1 cellular context compared by ENCODE assay signal in the genomic region with DNA sequence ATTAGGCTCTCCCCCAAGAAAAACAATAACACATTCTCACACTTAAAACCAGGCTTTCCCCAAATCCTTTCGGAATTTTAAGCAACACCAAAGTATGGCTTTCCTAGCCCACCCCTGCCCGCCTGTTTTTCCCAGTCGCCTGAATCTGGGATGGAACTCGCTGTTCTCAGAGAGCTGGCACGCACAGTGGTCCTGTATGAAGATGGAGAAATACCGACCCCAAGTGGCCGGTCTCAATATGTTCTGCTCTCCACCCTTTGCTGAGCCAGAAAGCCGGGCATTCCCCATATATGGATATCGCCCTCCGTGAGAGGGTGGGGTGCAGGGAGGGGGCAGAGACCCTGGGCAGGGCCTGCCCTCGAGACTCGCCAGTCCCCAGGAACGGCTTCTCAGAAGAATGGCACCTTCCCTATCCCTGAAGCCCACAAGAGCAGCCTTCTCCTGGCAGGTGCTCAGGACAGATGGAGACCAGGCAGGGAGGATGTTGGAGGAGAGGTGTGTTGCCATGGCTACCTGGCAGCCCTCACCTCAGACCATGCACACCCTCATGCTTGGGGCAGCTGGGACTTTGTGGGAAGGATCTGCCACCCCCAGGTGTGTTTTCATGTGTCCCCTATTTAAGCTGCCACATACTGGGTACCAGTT.
A peak's percentile ranks its signal among the peaks of the same experiment; 100 is the strongest.
TF ChIP-seq lines count a peak whose summit lies in the region.

No MANE protein-coding gene starts in this region.

TF ChIP-seq in K562, 482 proteins besides CTCF, POLR2A, EP300 and RAD21 (continued from another document and continues in another):
- TF ChIP-seq, protein P1, sequence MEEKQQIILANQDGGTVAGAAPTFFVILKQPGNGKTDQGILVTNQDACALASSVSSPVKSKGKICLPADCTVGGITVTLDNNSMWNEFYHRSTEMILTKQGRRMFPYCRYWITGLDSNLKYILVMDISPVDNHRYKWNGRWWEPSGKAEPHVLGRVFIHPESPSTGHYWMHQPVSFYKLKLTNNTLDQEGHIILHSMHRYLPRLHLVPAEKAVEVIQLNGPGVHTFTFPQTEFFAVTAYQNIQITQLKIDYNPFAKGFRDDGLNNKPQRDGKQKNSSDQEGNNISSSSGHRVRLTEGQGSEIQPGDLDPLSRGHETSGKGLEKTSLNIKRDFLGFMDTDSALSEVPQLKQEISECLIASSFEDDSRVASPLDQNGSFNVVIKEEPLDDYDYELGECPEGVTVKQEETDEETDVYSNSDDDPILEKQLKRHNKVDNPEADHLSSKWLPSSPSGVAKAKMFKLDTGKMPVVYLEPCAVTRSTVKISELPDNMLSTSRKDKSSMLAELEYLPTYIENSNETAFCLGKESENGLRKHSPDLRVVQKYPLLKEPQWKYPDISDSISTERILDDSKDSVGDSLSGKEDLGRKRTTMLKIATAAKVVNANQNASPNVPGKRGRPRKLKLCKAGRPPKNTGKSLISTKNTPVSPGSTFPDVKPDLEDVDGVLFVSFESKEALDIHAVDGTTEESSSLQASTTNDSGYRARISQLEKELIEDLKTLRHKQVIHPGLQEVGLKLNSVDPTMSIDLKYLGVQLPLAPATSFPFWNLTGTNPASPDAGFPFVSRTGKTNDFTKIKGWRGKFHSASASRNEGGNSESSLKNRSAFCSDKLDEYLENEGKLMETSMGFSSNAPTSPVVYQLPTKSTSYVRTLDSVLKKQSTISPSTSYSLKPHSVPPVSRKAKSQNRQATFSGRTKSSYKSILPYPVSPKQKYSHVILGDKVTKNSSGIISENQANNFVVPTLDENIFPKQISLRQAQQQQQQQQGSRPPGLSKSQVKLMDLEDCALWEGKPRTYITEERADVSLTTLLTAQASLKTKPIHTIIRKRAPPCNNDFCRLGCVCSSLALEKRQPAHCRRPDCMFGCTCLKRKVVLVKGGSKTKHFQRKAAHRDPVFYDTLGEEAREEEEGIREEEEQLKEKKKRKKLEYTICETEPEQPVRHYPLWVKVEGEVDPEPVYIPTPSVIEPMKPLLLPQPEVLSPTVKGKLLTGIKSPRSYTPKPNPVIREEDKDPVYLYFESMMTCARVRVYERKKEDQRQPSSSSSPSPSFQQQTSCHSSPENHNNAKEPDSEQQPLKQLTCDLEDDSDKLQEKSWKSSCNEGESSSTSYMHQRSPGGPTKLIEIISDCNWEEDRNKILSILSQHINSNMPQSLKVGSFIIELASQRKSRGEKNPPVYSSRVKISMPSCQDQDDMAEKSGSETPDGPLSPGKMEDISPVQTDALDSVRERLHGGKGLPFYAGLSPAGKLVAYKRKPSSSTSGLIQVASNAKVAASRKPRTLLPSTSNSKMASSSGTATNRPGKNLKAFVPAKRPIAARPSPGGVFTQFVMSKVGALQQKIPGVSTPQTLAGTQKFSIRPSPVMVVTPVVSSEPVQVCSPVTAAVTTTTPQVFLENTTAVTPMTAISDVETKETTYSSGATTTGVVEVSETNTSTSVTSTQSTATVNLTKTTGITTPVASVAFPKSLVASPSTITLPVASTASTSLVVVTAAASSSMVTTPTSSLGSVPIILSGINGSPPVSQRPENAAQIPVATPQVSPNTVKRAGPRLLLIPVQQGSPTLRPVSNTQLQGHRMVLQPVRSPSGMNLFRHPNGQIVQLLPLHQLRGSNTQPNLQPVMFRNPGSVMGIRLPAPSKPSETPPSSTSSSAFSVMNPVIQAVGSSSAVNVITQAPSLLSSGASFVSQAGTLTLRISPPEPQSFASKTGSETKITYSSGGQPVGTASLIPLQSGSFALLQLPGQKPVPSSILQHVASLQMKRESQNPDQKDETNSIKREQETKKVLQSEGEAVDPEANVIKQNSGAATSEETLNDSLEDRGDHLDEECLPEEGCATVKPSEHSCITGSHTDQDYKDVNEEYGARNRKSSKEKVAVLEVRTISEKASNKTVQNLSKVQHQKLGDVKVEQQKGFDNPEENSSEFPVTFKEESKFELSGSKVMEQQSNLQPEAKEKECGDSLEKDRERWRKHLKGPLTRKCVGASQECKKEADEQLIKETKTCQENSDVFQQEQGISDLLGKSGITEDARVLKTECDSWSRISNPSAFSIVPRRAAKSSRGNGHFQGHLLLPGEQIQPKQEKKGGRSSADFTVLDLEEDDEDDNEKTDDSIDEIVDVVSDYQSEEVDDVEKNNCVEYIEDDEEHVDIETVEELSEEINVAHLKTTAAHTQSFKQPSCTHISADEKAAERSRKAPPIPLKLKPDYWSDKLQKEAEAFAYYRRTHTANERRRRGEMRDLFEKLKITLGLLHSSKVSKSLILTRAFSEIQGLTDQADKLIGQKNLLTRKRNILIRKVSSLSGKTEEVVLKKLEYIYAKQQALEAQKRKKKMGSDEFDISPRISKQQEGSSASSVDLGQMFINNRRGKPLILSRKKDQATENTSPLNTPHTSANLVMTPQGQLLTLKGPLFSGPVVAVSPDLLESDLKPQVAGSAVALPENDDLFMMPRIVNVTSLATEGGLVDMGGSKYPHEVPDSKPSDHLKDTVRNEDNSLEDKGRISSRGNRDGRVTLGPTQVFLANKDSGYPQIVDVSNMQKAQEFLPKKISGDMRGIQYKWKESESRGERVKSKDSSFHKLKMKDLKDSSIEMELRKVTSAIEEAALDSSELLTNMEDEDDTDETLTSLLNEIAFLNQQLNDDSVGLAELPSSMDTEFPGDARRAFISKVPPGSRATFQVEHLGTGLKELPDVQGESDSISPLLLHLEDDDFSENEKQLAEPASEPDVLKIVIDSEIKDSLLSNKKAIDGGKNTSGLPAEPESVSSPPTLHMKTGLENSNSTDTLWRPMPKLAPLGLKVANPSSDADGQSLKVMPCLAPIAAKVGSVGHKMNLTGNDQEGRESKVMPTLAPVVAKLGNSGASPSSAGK (IDR thresholded peaks at IDR 0.05) = no peak
- TF ChIP-seq REST (CRISPR knock-in tag; IDR thresholded peaks at IDR 0.05; ENCODE audit: low read depth) = no peak
- TF ChIP-seq MBD2 (IDR thresholded peaks at IDR 0.05; ENCODE audit: borderline replicate concordance, low read depth) = no peak
- TF ChIP-seq EP400 (IDR thresholded peaks at IDR 0.05) = no peak
- TF ChIP-seq TFE3 (CRISPR knock-in tag; IDR thresholded peaks at IDR 0.05) = no peak
- peak; percentile 77 for TF ChIP-seq RFX1 (IDR thresholded peaks at IDR 0.05)
- TF ChIP-seq CREB3L1 (IDR thresholded peaks at IDR 0.05; ENCODE audit: borderline replicate concordance, low read depth) = no peak
- TF ChIP-seq, protein P2, sequence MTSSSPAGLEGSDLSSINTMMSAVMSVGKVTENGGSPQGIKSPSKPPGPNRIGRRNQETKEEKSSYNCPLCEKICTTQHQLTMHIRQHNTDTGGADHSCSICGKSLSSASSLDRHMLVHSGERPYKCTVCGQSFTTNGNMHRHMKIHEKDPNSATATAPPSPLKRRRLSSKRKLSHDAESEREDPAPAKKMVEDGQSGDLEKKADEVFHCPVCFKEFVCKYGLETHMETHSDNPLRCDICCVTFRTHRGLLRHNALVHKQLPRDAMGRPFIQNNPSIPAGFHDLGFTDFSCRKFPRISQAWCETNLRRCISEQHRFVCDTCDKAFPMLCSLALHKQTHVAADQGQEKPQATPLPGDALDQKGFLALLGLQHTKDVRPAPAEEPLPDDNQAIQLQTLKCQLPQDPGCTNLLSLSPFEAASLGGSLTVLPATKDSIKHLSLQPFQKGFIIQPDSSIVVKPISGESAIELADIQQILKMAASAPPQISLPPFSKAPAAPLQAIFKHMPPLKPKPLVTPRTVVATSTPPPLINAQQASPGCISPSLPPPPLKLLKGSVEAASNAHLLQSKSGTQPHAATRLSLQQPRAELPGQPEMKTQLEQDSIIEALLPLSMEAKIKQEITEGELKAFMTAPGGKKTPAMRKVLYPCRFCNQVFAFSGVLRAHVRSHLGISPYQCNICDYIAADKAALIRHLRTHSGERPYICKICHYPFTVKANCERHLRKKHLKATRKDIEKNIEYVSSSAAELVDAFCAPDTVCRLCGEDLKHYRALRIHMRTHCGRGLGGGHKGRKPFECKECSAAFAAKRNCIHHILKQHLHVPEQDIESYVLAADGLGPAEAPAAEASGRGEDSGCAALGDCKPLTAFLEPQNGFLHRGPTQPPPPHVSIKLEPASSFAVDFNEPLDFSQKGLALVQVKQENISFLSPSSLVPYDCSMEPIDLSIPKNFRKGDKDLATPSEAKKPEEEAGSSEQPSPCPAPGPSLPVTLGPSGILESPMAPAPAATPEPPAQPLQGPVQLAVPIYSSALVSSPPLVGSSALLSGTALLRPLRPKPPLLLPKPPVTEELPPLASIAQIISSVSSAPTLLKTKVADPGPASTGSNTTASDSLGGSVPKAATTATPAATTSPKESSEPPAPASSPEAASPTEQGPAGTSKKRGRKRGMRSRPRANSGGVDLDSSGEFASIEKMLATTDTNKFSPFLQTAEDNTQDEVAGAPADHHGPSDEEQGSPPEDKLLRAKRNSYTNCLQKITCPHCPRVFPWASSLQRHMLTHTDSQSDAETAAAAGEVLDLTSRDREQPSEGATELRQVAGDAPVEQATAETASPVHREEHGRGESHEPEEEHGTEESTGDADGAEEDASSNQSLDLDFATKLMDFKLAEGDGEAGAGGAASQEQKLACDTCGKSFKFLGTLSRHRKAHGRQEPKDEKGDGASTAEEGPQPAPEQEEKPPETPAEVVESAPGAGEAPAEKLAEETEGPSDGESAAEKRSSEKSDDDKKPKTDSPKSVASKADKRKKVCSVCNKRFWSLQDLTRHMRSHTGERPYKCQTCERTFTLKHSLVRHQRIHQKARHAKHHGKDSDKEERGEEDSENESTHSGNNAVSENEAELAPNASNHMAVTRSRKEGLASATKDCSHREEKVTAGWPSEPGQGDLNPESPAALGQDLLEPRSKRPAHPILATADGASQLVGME (CRISPR knock-in tag; IDR thresholded peaks at IDR 0.05) = no peak
- TF ChIP-seq FOXA3 (CRISPR knock-in tag; conservative IDR thresholded peaks at IDR 0.05 in 1 of 2, IDR thresholded peaks at IDR 0.05 in 1 of 2) = no peak
- 0 out of 2 replicates have a peak, but pooled peaks have one; percentile 30 for TF ChIP-seq CXXC5 (CRISPR knock-in tag; IDR thresholded peaks at IDR 0.05)
- no peak for TF ChIP-seq RUNX1 (IDR thresholded peaks at IDR 0.05; ENCODE audit: low read depth)
- no peak for TF ChIP-seq ZNF444 (CRISPR knock-in tag; IDR thresholded peaks at IDR 0.05)
- TF ChIP-seq MAZ (CRISPR knock-in tag; conservative IDR thresholded peaks at IDR 0.05 in 1 of 2, IDR thresholded peaks at IDR 0.05 in 1 of 2) = 0 out of 4 replicates have a peak, but pooled peaks have one; percentile 41 to 43
- TF ChIP-seq ATF1 (CRISPR knock-in tag; IDR thresholded peaks at IDR 0.05) = no peak
- no peak for TF ChIP-seq ATF1 (tag; IDR thresholded peaks at IDR 0.05)
- no peak for TF ChIP-seq ZNF143 (CRISPR knock-in tag; IDR thresholded peaks at IDR 0.05)
- TF ChIP-seq ELF4 (CRISPR knock-in tag; IDR thresholded peaks at IDR 0.05) = no peak
- no peak for TF ChIP-seq PYGO2 (tag; IDR thresholded peaks at IDR 0.05)
- TF ChIP-seq GABPA (tag; conservative IDR thresholded peaks at IDR 0.05; ENCODE audit: low read depth) = no peak
- no peak for TF ChIP-seq XRCC5 (IDR thresholded peaks at IDR 0.05; ENCODE audit: low read depth, low read length)
- TF ChIP-seq TRIM28 (IDR thresholded peaks at IDR 0.05) = no peak
- TF ChIP-seq NONO (IDR thresholded peaks at IDR 0.05; ENCODE audit: low read depth in 2 of 2, low read length in 1 of 2) = no peak
- TF ChIP-seq FOS (IDR thresholded peaks at IDR 0.05; ENCODE audit: extremely low read depth, insufficient read length) = no peak
- TF ChIP-seq KLF13 (tag; IDR thresholded peaks at IDR 0.05; ENCODE audit: borderline replicate concordance, low read depth) = no peak
- TF ChIP-seq, protein P3, sequence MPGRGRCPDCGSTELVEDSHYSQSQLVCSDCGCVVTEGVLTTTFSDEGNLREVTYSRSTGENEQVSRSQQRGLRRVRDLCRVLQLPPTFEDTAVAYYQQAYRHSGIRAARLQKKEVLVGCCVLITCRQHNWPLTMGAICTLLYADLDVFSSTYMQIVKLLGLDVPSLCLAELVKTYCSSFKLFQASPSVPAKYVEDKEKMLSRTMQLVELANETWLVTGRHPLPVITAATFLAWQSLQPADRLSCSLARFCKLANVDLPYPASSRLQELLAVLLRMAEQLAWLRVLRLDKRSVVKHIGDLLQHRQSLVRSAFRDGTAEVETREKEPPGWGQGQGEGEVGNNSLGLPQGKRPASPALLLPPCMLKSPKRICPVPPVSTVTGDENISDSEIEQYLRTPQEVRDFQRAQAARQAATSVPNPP (IDR thresholded peaks at IDR 0.05; ENCODE audit: borderline replicate concordance, insufficient read depth, insufficient read length) = no peak
- no peak for TF ChIP-seq GABPB1 (CRISPR knock-in tag; IDR thresholded peaks at IDR 0.05)
- TF ChIP-seq KLF10 (CRISPR knock-in tag; IDR thresholded peaks at IDR 0.05) = no peak
